In genomic region chr9:109488791-109489492, GRCh38 we compare ENCODE assay signal across 25 cellular contexts. TPM values are rescaled to one million over a fixed set of nuclear protein-coding genes. Genes with fewer than 3 reads are reported as not detected.
DNase-seq lines count a peak whose midpoint lies in the region; ATAC-seq, FAIRE-seq and TF ChIP-seq lines count a peak whose summit lies in the region.
"Had no signal": no experiment of that assay in that cellular context is flagged by ENCODE, and none has a peak within 500 bp of the region (broad histone marks: within the 10 kb centered on the region; RNA-seq: fewer than 3 reads in every experiment).

No MANE protein-coding gene starts in this region.

- H3K4me1 Mint-ChIP-seq in Calu3 (ENCODE audit: low read depth, unreplicated experiment): peaks cover 56% of the 10 kb centered on the region
- H3K4me1 Mint-ChIP-seq in activated T-helper 2 cell treated with anti-CD3 and anti-CD28 coated beads, Interferon-gamma antibody, Interleukin-2, Interleukin-4, amounts not matched to agents 10 μg/mL and 5 μg/mL and 100 μg/mL, durations not matched to agents 14 hours and 24 hours and 36 hours (ENCODE audit: low read depth): peaks cover 8% of the 10 kb centered on the region

- H4K91ac ChIP-seq in mesenchymal stem cell (ENCODE audit: low read length): no peak overlapping the region

- H3K23ac ChIP-seq in mesenchymal stem cell (ENCODE audit: low read length in 2 of 2): no peak overlapping the region

- no peak overlapping the region for H2BK120ac ChIP-seq in mesenchymal stem cell (ENCODE audit: low read depth, low read length)

- H3K27me3 Mint-ChIP-seq in Calu3 (ENCODE audit: unreplicated experiment): no peaks in the 10 kb centered on the region
- peaks cover 31% of the 10 kb centered on the region for H3K27me3 Mint-ChIP-seq in activated T-helper 2 cell treated with anti-CD3 and anti-CD28 coated beads, Interferon-gamma antibody, Interleukin-2, Interleukin-4, amounts not matched to agents 10 μg/mL and 5 μg/mL and 100 μg/mL, durations not matched to agents 14 hours and 24 hours and 36 hours (ENCODE audit: low read depth)

- H3K9me3 Mint-ChIP-seq in Calu3 (ENCODE audit: low read depth, unreplicated experiment): no peaks in the 10 kb centered on the region
- no peaks in the 10 kb centered on the region for H3K9me3 Mint-ChIP-seq in activated T-helper 2 cell treated with anti-CD3 and anti-CD28 coated beads, Interferon-gamma antibody, Interleukin-2, Interleukin-4, amounts not matched to agents 10 μg/mL and 5 μg/mL and 100 μg/mL, durations not matched to agents 14 hours and 24 hours and 36 hours
- H3K9me3 Mint-ChIP-seq: CD8-positive, alpha-beta T cell; GM23338 had no signal

- WGBS in mesenchymal stem cell: 71% methylated on average over 6 of the region's 7 CpGs
- 28 to 54% (median 41%) methylated on average over 7 of the region's 7 CpGs for WGBS in small intestine, 3 donors

- no peak overlapping the region for H3K9ac ChIP-seq in mesenchymal stem cell (ENCODE audit: low read length)
- H3K9ac ChIP-seq: BLaER1 treated with 17β-estradiol and CSF1 and Interleukin-3, amounts not matched to agents 10 nM and 100 nM had no signal

- no peak overlapping the region for H2BK15ac ChIP-seq in mesenchymal stem cell (ENCODE audit: low read depth, poor library complexity, severe bottlenecking)

- no TSS peak for BruUV-seq in Calu3 (replicated peaks; lab: Mats Ljungman, UMichigan)

- H3K27ac ChIP-seq in mesenchymal stem cell (ENCODE audit: low read length, poor library complexity, severe bottlenecking) (no peak overlapping the region), small intestine (ENCODE audit: low read depth in 1 of 2, low read length in 1 of 2) (peak overlapping the region; percentile 64 to 78)
- H3K27ac ChIP-seq: BLaER1 treated with 17β-estradiol and CSF1 and Interleukin-3, amounts not matched to agents 10 nM and 100 nM; HL-60 had no signal

- H3K9me3 ChIP-seq in mesenchymal stem cell (ENCODE audit: control insufficient read depth, low read length): no peaks in the 10 kb centered on the region
- H3K9me3 ChIP-seq in small intestine (ENCODE audit: control insufficient read depth, low read depth): no peaks in the 10 kb centered on the region
- H3K9me3 ChIP-seq: BLaER1 treated with 17β-estradiol and CSF1 and Interleukin-3, amounts not matched to agents 10 nM and 100 nM had no signal

- ATAC-seq in HG03457 (IDR thresholded peaks at IDR 0.05; ENCODE audit: unreplicated experiment): no peak
- ATAC-seq: CD8-positive, alpha-beta T cell; GM12878; GM23338 had no signal

- H4K8ac ChIP-seq in mesenchymal stem cell (ENCODE audit: low read length): no peak overlapping the region

- no peak overlapping the region for H3K18ac ChIP-seq in mesenchymal stem cell (ENCODE audit: low read depth in 1 of 2, low read length in 2 of 2)

- CTCF ChIA-PET in Calu3 (lab: Charles Lee): no interaction called here

- H3K27me3 ChIP-seq in mesenchymal stem cell (ENCODE audit: control insufficient read depth in 1 of 2, insufficient read depth in 1 of 2, low read length in 2 of 2): peaks cover 0 to 47% of the 10 kb centered on the region in 2 experiments
- H3K27me3 ChIP-seq in small intestine (ENCODE audit: control insufficient read depth in 2 of 2, insufficient read depth in 2 of 2, low read length in 2 of 2): peaks cover 0 to 2% of the 10 kb centered on the region in 2 donors

- peaks cover 6% of the 10 kb centered on the region for H3K36me3 Mint-ChIP-seq in Calu3 (ENCODE audit: insufficient read depth, unreplicated experiment)
- H3K36me3 Mint-ChIP-seq in activated T-helper 2 cell treated with anti-CD3 and anti-CD28 coated beads, Interferon-gamma antibody, Interleukin-2, Interleukin-4, amounts not matched to agents 10 μg/mL and 5 μg/mL and 100 μg/mL, durations not matched to agents 14 hours and 24 hours and 36 hours (ENCODE audit: low read depth): no peaks in the 10 kb centered on the region
- H3K36me3 Mint-ChIP-seq: CD8-positive, alpha-beta T cell had no signal

- H3K14ac ChIP-seq in mesenchymal stem cell (ENCODE audit: low read length in 2 of 2): no peak overlapping the region

- peak overlapping the region; percentile 39 for H3K27ac Mint-ChIP-seq in Calu3 (ENCODE audit: unreplicated experiment)
- H3K27ac Mint-ChIP-seq in activated T-helper 2 cell treated with anti-CD3 and anti-CD28 coated beads, Interferon-gamma antibody, Interleukin-2, Interleukin-4, amounts not matched to agents 10 μg/mL and 5 μg/mL and 100 μg/mL, durations not matched to agents 14 hours and 24 hours and 36 hours: no peak overlapping the region
- H3K27ac Mint-ChIP-seq: CD8-positive, alpha-beta T cell; GM23338 had no signal

- H2AK5ac ChIP-seq in mesenchymal stem cell (ENCODE audit: low read length, severe bottlenecking): peak overlapping the region; percentile 24

- peaks cover 51% of the 10 kb centered on the region for H3K79me1 ChIP-seq in mesenchymal stem cell (replicated peaks; ENCODE audit: low read length, poor library complexity, severe bottlenecking)

- H3K4ac ChIP-seq in mesenchymal stem cell (ENCODE audit: low read depth in 1 of 2, low read length in 2 of 2): no peak overlapping the region

- H3K4me3 Mint-ChIP-seq in Calu3 (ENCODE audit: low read depth, unreplicated experiment): no peak overlapping the region
- H3K4me3 Mint-ChIP-seq in activated T-helper 2 cell treated with anti-CD3 and anti-CD28 coated beads, Interferon-gamma antibody, Interleukin-2, Interleukin-4, amounts not matched to agents 10 μg/mL and 5 μg/mL and 100 μg/mL, durations not matched to agents 14 hours and 24 hours and 36 hours (ENCODE audit: low read depth): no peak overlapping the region
- H3K4me3 Mint-ChIP-seq: CD8-positive, alpha-beta T cell; GM23338 had no signal

- intact Hi-C loops in Calu3 (cut with micrococcal nuclease; ENCODE audit: unreplicated experiment): no loop called here
- intact Hi-C loops in activated T-helper 2 cell treated with anti-CD3 and anti-CD28 coated beads, Interferon-gamma antibody, Interleukin-2, Interleukin-4, amounts not matched to agents 10 μg/mL and 5 μg/mL and 100 μg/mL, durations not matched to agents 14 hours and 24 hours and 36 hours (cut with micrococcal nuclease): no loop called here

- no peak overlapping the region for H2BK5ac ChIP-seq in mesenchymal stem cell (ENCODE audit: low read depth, low read length, poor library complexity, severe bottlenecking)

- no peak overlapping the region for H2AFZ ChIP-seq in mesenchymal stem cell (ENCODE audit: low read depth, low read length)
- H2AFZ ChIP-seq: GM23338 had no signal

- H2BK12ac ChIP-seq in mesenchymal stem cell (ENCODE audit: low read length in 2 of 2): no peak overlapping the region

- no peak for FAIRE-seq in small intestine (lab: Jason Lieb, UNC)
- FAIRE-seq: GM12878, GM19239, HTR-8/SVneo had no signal

- peaks cover 28% of the 10 kb centered on the region for H3K4me1 ChIP-seq in mesenchymal stem cell (ENCODE audit: control insufficient read depth, insufficient read depth, low read depth, low read length)
- H3K4me1 ChIP-seq in small intestine (ENCODE audit: control insufficient read depth in 2 of 2, insufficient read depth in 1 of 2, low read depth in 1 of 2, low read length in 1 of 2): peaks cover 2 to 4% of the 10 kb centered on the region in 2 donors
- H3K4me1 ChIP-seq: BLaER1 treated with 17β-estradiol and CSF1 and Interleukin-3, amounts not matched to agents 10 nM and 100 nM had no signal

- no peak overlapping the region for H3K4me3 ChIP-seq in mesenchymal stem cell (ENCODE audit: insufficient read depth in 1 of 2, low read depth in 1 of 2, low read length in 2 of 2)
- no peak overlapping the region for H3K4me3 ChIP-seq in small intestine (ENCODE audit: low read depth in 1 of 2, low read length in 2 of 2)
- H3K4me3 ChIP-seq: BLaER1 treated with 17β-estradiol and CSF1 and Interleukin-3, amounts not matched to agents 10 nM and 100 nM; GM12878; GM23338 had no signal

- TF ChIP-seq CTCF in Calu3 (IDR thresholded peaks at IDR 0.05; ENCODE audit: unreplicated experiment): no peak

- no peak for DNase-seq in Calu3
- DNase-seq in SW480 (ENCODE audit: low spot score): peak; percentile 71
- no peak for DNase-seq in mesenchymal stem cell
- peak; percentile 93 for DNase-seq in small intestine
- no peak for DNase-seq in SKM-1 treated with dmso at 0.1 percent for 144 hours (lab: John Stamatoyannopoulos, UW; ENCODE audit: unreplicated experiment)
- DNase-seq in activated T-helper 2 cell treated with anti-CD3 and anti-CD28 coated beads, Interferon-gamma antibody, Interleukin-2, Interleukin-4, amounts not matched to agents 10 μg/mL and 5 μg/mL and 100 μg/mL, durations not matched to agents 14 hours and 24 hours and 36 hours (ENCODE audit: low spot score): no peak
- DNase-seq: CD8-positive, alpha-beta T cell; DMS53; EL; HCEC 1CT; IMR-90; NCI-H1417; NCI-H187; NCI-H2227 treated with DMSO at 0.1 percent for 48 hours; NCI-H524; NCI-H82; OCI-M1; SHP77 treated with DMSO at 0.1 percent for 48 hours had no signal

- H3K36me3 ChIP-seq in mesenchymal stem cell (ENCODE audit: control insufficient read depth in 1 of 2, insufficient read depth in 2 of 2, low read depth in 1 of 2, low read length in 2 of 2) (peaks cover 0 to 8% of the 10 kb centered on the region in 2 experiments), small intestine (ENCODE audit: control insufficient read depth in 2 of 2, insufficient read depth in 2 of 2, low read length in 2 of 2) (no peaks in the 10 kb centered on the region)
- H3K36me3 ChIP-seq: BLaER1 treated with 17β-estradiol and CSF1 and Interleukin-3, amounts not matched to agents 10 nM and 100 nM had no signal

- H3K4me2 ChIP-seq in mesenchymal stem cell (ENCODE audit: low read length, poor library complexity, severe bottlenecking): no peak overlapping the region
- H3K4me2 ChIP-seq: BLaER1 treated with 17β-estradiol and CSF1 and Interleukin-3, amounts not matched to agents 10 nM and 100 nM; GM23338 had no signal

RNA-seq across cellular contexts. Expression of gene PTPN3, which starts 9.2 kb away (rescaled TPM):
- total RNA-seq in Calu3 (2022): 25.0 and 28.3 TPM in 2 replicates
- polyA plus RNA-seq in mesenchymal stem cell (2013, experiment 1 of 2): 1.4 TPM
- 1.5 TPM for polyA plus RNA-seq in mesenchymal stem cell (2013, experiment 2 of 2)
- polyA plus RNA-seq in small intestine: 10 to 100 TPM; 15.3 to 42.7 (median 25.3) TPM
- 9.2 and 9.4 TPM in 2 replicates for total RNA-seq in activated T-helper 2 cell treated with anti-CD3 and anti-CD28 coated beads, Interferon-gamma antibody, Interleukin-2, Interleukin-4, amounts not matched to agents 10 μg/mL and 5 μg/mL and 100 μg/mL, durations not matched to agents 14 hours and 24 hours and 36 hours
- total RNA-seq: CD8-positive, alpha-beta T cell had no signal

Comparison
In these comparisons a context has a peak if more than half of its experiments do, and no peak if none do; other contexts are left out.
1. DNase-seq: peak in SW480 (single experiment) and small intestine (single experiment); none in Calu3 (single experiment), mesenchymal stem cell (single experiment), SKM-1 treated with dmso at 0.1 percent for 144 hours (single experiment) and activated T-helper 2 cell treated with anti-CD3 and anti-CD28 coated beads, Interferon-gamma antibody, Interleukin-2, Interleukin-4, amounts not matched to agents 10 μg/mL and 5 μg/mL and 100 μg/mL, durations not matched to agents 14 hours and 24 hours and 36 hours (single experiment).